8 cellular contexts compared by ENCODE assay signal in genomic region chr17:28372203-28372944, GRCh38. TPM values are rescaled to one million over a fixed set of nuclear protein-coding genes. Genes with fewer than 3 reads are reported as not detected.
DNase-seq lines count a peak whose midpoint lies in the region; ATAC-seq and TF ChIP-seq lines count a peak whose summit lies in the region.

No MANE protein-coding gene starts in this region.

- no peak for TF ChIP-seq POLR2A in vagina (IDR thresholded peaks at IDR 0.05)

- TF ChIP-seq CTCF in Panc1 (IDR thresholded peaks at IDR 0.05) (no peak), colonic mucosa (IDR thresholded peaks at IDR 0.05) (no peak), vagina (IDR thresholded peaks at IDR 0.05) (no peak)

- POLR2A ChIA-PET in Panc1 (lab: Charles Lee), result interaction anchor here (0.7 kb wide), 1 partner anchor 103 kb away, joined by 5 read pairs; no protein-coding TSS in a partner anchor

- CTCF ChIA-PET in Panc1 (lab: Charles Lee), result no interaction called here

- BruUV-seq in Panc1 (replicated peaks; lab: Mats Ljungman, UMichigan), result no TSS peak

- H3K27me3 ChIP-seq in Panc1 (ENCODE audit: control insufficient read depth, insufficient read depth, low read length) (no peaks in the 10 kb centered on the region), colonic mucosa (peaks cover 16% of the 10 kb centered on the region), muscle layer of colon (ENCODE audit: control insufficient read depth in 1 of 2, insufficient read depth in 2 of 2, low read length in 2 of 2) (no peaks in the 10 kb centered on the region), vagina (no peaks in the 10 kb centered on the region)

- H3K9me3 ChIP-seq in ES-I3 (ENCODE audit: control insufficient read depth, insufficient read depth, low read length) (no peaks in the 10 kb centered on the region), Panc1 (ENCODE audit: control insufficient read depth, insufficient read depth, low read depth, low read length) (no peaks in the 10 kb centered on the region), colonic mucosa (no peaks in the 10 kb centered on the region), muscle layer of colon (ENCODE audit: low read length) (no peaks in the 10 kb centered on the region), vagina (no peaks in the 10 kb centered on the region)

- peak; percentile 12 for ATAC-seq in GM21717 (IDR thresholded peaks at IDR 0.05; ENCODE audit: unreplicated experiment)
- ATAC-seq in Panc1, result peak; percentile 30

- DNase-seq in Panc1 (ENCODE audit: low read depth, low spot score), result no peak
- DNase-seq in colonic mucosa, result no peak
- no peak for DNase-seq in vagina (ENCODE audit: extremely low spot score in 2 of 2)
- DNase-seq in inferior parietal cortex (ENCODE audit: extremely low spot score), result no peak
- no peak for DNase-seq in KBM-7

- no peaks in the 10 kb centered on the region for H3K36me3 ChIP-seq in ES-I3 (ENCODE audit: insufficient read depth, low read length)
- H3K36me3 ChIP-seq in Panc1 (ENCODE audit: control insufficient read depth, insufficient read depth, low read length), result no peaks in the 10 kb centered on the region
- H3K36me3 ChIP-seq in colonic mucosa, result no peaks in the 10 kb centered on the region
- H3K36me3 ChIP-seq in muscle layer of colon (ENCODE audit: insufficient read depth, low read length), result no peaks in the 10 kb centered on the region
- H3K36me3 ChIP-seq in vagina, result no peaks in the 10 kb centered on the region

- H3K9ac ChIP-seq in ES-I3 (ENCODE audit: low read depth, low read length) (peak overlapping the region; percentile 69; the same call in 1 of the 2 replicates), colonic mucosa (ENCODE audit: low read depth in 2 of 2, low read length in 2 of 2) (peak overlapping the region in 1 of 2 donors; percentile 60), muscle layer of colon (ENCODE audit: low read length) (peak overlapping the region; percentile 10)

- H3K4me3 ChIP-seq in Panc1 (ENCODE audit: low read depth in 2 of 2, low read length in 2 of 2) (peak overlapping the region; percentile 65 to 93), colonic mucosa (peak overlapping the region; percentile 47), muscle layer of colon (ENCODE audit: low read depth in 1 of 2, low read length in 2 of 2) (peak overlapping the region; percentile 58 to 65), vagina (peak overlapping the region; percentile 50 to 72)

- no peak overlapping the region for H3K27ac ChIP-seq in Panc1 (ENCODE audit: low read length)
- H3K27ac ChIP-seq in colonic mucosa, result peak overlapping the region; percentile 23
- H3K27ac ChIP-seq in muscle layer of colon (ENCODE audit: low read depth, low read length), result peak overlapping the region; percentile 73
- peak overlapping the region; percentile 71 for H3K27ac ChIP-seq in vagina

- intact Hi-C loops in Panc1 (cut with micrococcal nuclease; ENCODE audit: unreplicated experiment), result no loop called here
- intact Hi-C loops in colonic mucosa (cut with DNase I), result no loop called here
- intact Hi-C loops in vagina (cut with DNase I), result no loop called here

- in situ Hi-C loops in Panc1 (cut with HindIII; ENCODE audit: low pct_unique_long_range_greater_than_20kb, low sequenced_read_pairs), result no loop called here
- in situ Hi-C loops in KBM-7 (cut with MboI; ENCODE audit: low pct_unique_long_range_greater_than_20kb, low sequenced_read_pairs), result no loop called here

- H3K4me1 ChIP-seq in ES-I3 (ENCODE audit: insufficient read depth, low read length), result peaks cover 13% of the 10 kb centered on the region
- peaks cover 27% of the 10 kb centered on the region for H3K4me1 ChIP-seq in Panc1 (ENCODE audit: control insufficient read depth, insufficient read depth, low read length)
- H3K4me1 ChIP-seq in colonic mucosa, result peaks cover 4% of the 10 kb centered on the region
- H3K4me1 ChIP-seq in muscle layer of colon (ENCODE audit: insufficient read depth, low read length), result peaks cover 18% of the 10 kb centered on the region
- H3K4me1 ChIP-seq in vagina, result peaks cover 17% of the 10 kb centered on the region

RNA-seq across cellular contexts. Expression of gene SARM1, which starts 0.9 kb away (rescaled TPM):
- total RNA-seq in Panc1 (2021; ENCODE audit: unreplicated experiment) (17.4 TPM), colonic mucosa (10 to 100 TPM in 1 of 2 donors, 1 to 10 TPM in 1; 7.7 to 10.8 TPM), vagina (10.1 TPM)
- 16.8 TPM for polyA plus RNA-seq in Panc1 (2012; ENCODE audit: insufficient read length)

RNA-seq across cellular contexts. Expression of gene VTN, which starts 2.3 kb away (rescaled TPM):
- total RNA-seq in Panc1 (2021; ENCODE audit: unreplicated experiment) (2.3 TPM), colonic mucosa (1 to 10 TPM in 1 of 2 donors, not detected in 1; 1.8 TPM), vagina (2.7 TPM)
- polyA plus RNA-seq in Panc1 (2012; ENCODE audit: insufficient read length), result 2.4 TPM

RNA-seq across cellular contexts. Expression of gene SEBOX, which starts 7.4 kb away (rescaled TPM):
- total RNA-seq in Panc1 (2021; ENCODE audit: unreplicated experiment), result not detected
- polyA plus RNA-seq in Panc1 (2012; ENCODE audit: insufficient read length), result not detected
- not detected for total RNA-seq in colonic mucosa
- not detected for total RNA-seq in vagina

RNA-seq across cellular contexts. Expression of gene POLDIP2, which starts 15.0 kb away (rescaled TPM):
- total RNA-seq in Panc1 (2021; ENCODE audit: unreplicated experiment) (175 TPM), colonic mucosa (100 to 1,000 TPM in 1 of 2 donors, 10 to 100 TPM in 1; 80.3 to 132 TPM), vagina (45.9 TPM)
- 163 TPM for polyA plus RNA-seq in Panc1 (2012; ENCODE audit: insufficient read length)

RNA-seq across cellular contexts. Expression of gene SLC46A1, which starts 33.6 kb away (rescaled TPM):
- 16.9 TPM for total RNA-seq in Panc1 (2021; ENCODE audit: unreplicated experiment)
- polyA plus RNA-seq in Panc1 (2012; ENCODE audit: insufficient read length), result 12.0 TPM
- total RNA-seq in colonic mucosa, result 1 to 10 TPM; 4.3 to 5.4 TPM
- 13.8 TPM for total RNA-seq in vagina
